Comparison of ENCODE assay signal across 8 cellular contexts in genomic region chr6:79544299-79544927, GRCh38. TPM values are rescaled to one million over a fixed set of nuclear protein-coding genes. Genes with fewer than 3 reads are reported as not detected.
A peak's percentile ranks its signal among the peaks of the same experiment; 100 is the strongest.
DNase-seq lines count a peak whose midpoint lies in the region; ATAC-seq, FAIRE-seq and TF ChIP-seq lines count a peak whose summit lies in the region.

No MANE protein-coding gene starts in this region.

- SMC1A ChIA-PET in GM12878 (lab: Charles Lee; ENCODE audit: uncharacterized antibody, unreplicated experiment), result interaction anchor here (0.7 to 1.9 kb wide), 17 partner anchors 8 to 702 kb away, joined by 3 to 12 read pairs (median 4); partner anchors contain the start of gene LCA5

- no peaks in the 10 kb centered on the region for H3K9me3 ChIP-seq in GM12878 (replicated peaks; ENCODE audit: control insufficient read depth, insufficient read depth, low read length)

- RAD21 ChIA-PET in GM12878 (lab: Charles Lee; ENCODE audit: unreplicated experiment), result interaction anchor here (0.6 to 1.8 kb wide), 8 partner anchors 9 to 675 kb away, joined by 3 to 8 read pairs (median 4); no protein-coding TSS in a partner anchor

- H3K4me2 ChIP-seq in GM12878 (ENCODE audit: control insufficient read depth, insufficient read depth) (peak overlapping the region; percentile 82), mesendoderm (ENCODE audit: low read length) (no peak overlapping the region)

- no peaks in the 10 kb centered on the region for H3K9me3 Mint-ChIP-seq in CD14-positive monocyte

- H3K4me3 ChIP-seq in GM12878 (peak overlapping the region; percentile 28), mesendoderm (ENCODE audit: low read length) (no peak overlapping the region)

- H4K8ac ChIP-seq in mesendoderm (ENCODE audit: low read depth, low read length), result no peak overlapping the region

- intact Hi-C loops in CD14-positive monocyte (cut with micrococcal nuclease), result no loop called here
- intact Hi-C loops in GM12878 (cut with micrococcal nuclease; ENCODE audit: unreplicated experiment), result loop anchor here (10.0 kb wide), 1 partner anchor 680 kb away; the partner anchor contains the start of gene IRAK1BP1

- H4K20me1 ChIP-seq in GM12878 (ENCODE audit: control insufficient read depth, insufficient read depth), result no peaks in the 10 kb centered on the region

- no peaks in the 10 kb centered on the region for H3K36me3 ChIP-seq in GM12878 (ENCODE audit: control insufficient read depth in 2 of 2, insufficient read depth in 2 of 2, low read length in 1 of 2)
- H3K36me3 ChIP-seq in mesendoderm (ENCODE audit: control insufficient read depth, insufficient read depth, low read length), result no peaks in the 10 kb centered on the region

- BruUV-seq in GM12878 (replicated peaks; lab: Mats Ljungman, UMichigan), result TSS peak; percentile 94

- H3K27me3 Mint-ChIP-seq in CD14-positive monocyte (ENCODE audit: low read depth in 3 of 3), result no peaks in the 10 kb centered on the region

- H2BK15ac ChIP-seq in mesendoderm (replicated peaks; ENCODE audit: low read depth), result peak overlapping the region; percentile 27

- H2AK5ac ChIP-seq in mesendoderm (ENCODE audit: low read length), result no peak overlapping the region

- no peak for TF ChIP-seq RAD21 in GM12878 (IDR thresholded peaks at IDR 0.05; ENCODE audit: insufficient read depth, low read depth, low read length)

- no peak overlapping the region for H3K4me3 Mint-ChIP-seq in CD14-positive monocyte

- H2AFZ ChIP-seq in GM12878 (ENCODE audit: control insufficient read depth, low read depth, low read length), result peak overlapping the region; percentile 66; the same call in 1 of the 2 replicates

- H2BK120ac ChIP-seq in mesendoderm (ENCODE audit: low read depth, low read length), result no peak overlapping the region

- no peak overlapping the region for H4K5ac ChIP-seq in mesendoderm (ENCODE audit: low read length)

- 41% methylated on average over 2 of the region's 2 CpGs for WGBS in GM12878 (ENCODE audit: insufficient coverage, insufficient replicate concordance, low lambda C conversion rate, missing lambda C conversion rate)
- WGBS in mesendoderm (ENCODE audit: extremely low coverage, insufficient coverage, low lambda C conversion rate), result no CpG with 5 or more reads among the region's 2 CpGs

- H2BK5ac ChIP-seq in mesendoderm (ENCODE audit: low read length), result no peak overlapping the region

- POLR2A ChIA-PET in GM12878 (lab: Charles Lee), result interaction anchor here (1.3 kb wide), 1 partner anchor 7 kb away, joined by 4 read pairs; the partner anchor contains the start of gene LCA5

- H3K79me2 ChIP-seq in GM12878 (ENCODE audit: control insufficient read depth, insufficient read depth, low read length), result no peaks in the 10 kb centered on the region
- H3K79me2 ChIP-seq in mesendoderm (ENCODE audit: control insufficient read depth, insufficient read depth, low read length), result no peaks in the 10 kb centered on the region

- TF ChIP-seq CTCF in CD14-positive monocyte (IDR thresholded peaks at IDR 0.05), result no peak
- TF ChIP-seq CTCF in GM12878 (IDR thresholded peaks at IDR 0.05 in 2 of 3, conservative IDR thresholded peaks at IDR 0.05 in 1 of 3; ENCODE audit: control insufficient read depth in 2 of 3, extremely low read depth in 1 of 3, insufficient read depth in 1 of 3, low read depth in 3 of 3, low read length in 3 of 3), result no peak

- H3K9ac ChIP-seq in GM12878 (ENCODE audit: control insufficient read depth, insufficient read depth, low read length), result peak overlapping the region; percentile 7; the same call in 1 of the 2 replicates
- H3K9ac ChIP-seq in mesendoderm (ENCODE audit: low read length), result no peak overlapping the region

- in situ Hi-C loops in GM12878 (cut with MboI), result no loop called here

- no peaks in the 10 kb centered on the region for H3K27me3 ChIP-seq in GM12878 (replicated peaks in 1 of 2; ENCODE audit: control insufficient read depth in 2 of 2, insufficient read depth in 2 of 2, low read length in 1 of 2)
- no peaks in the 10 kb centered on the region for H3K27me3 ChIP-seq in mesendoderm (ENCODE audit: insufficient read depth, low read length, poor library complexity)

- no peak overlapping the region for H3K23ac ChIP-seq in mesendoderm (ENCODE audit: low read length)

- peak; percentile 94 for FAIRE-seq in GM12878 (lab: Jason Lieb, UNC)

- no peak; a peak in 2 of 4 replicates for TF ChIP-seq EP300 in GM12878 (IDR thresholded peaks at IDR 0.05; ENCODE audit: borderline replicate concordance in 1 of 2, control insufficient read depth in 1 of 2, low read depth in 2 of 2, low read length in 2 of 2)

- no peak for DNase-seq in CD14-positive monocyte (ENCODE audit: low spot score)
- peak; percentile 44 for DNase-seq in GM12878 (ENCODE audit: low read depth, low spot score)
- peak; percentile 35 for DNase-seq in mesendoderm
- DNase-seq in left lobe of liver (ENCODE audit: low spot score), result no peak
- no peak for DNase-seq in GM03348 (ENCODE audit: low spot score)
- no peak for DNase-seq in NCI-H1048 (lab: John Stamatoyannopoulos, UW)

- ATAC-seq in GM19455 (IDR thresholded peaks at IDR 0.05; ENCODE audit: unreplicated experiment), result peak; percentile 57
- ATAC-seq in HG03432 (IDR thresholded peaks at IDR 0.05; ENCODE audit: unreplicated experiment), result peak; percentile 66
- ATAC-seq in GM12878, result peak; percentile 82
- no peak for ATAC-seq in left lobe of liver

- no peak for TF ChIP-seq POLR2A in GM12878 (IDR thresholded peaks at IDR 0.05; ENCODE audit: low read depth, low read length)

- H3K27ac ChIP-seq in GM12878 (ENCODE audit: control insufficient read depth, insufficient read depth), result peak overlapping the region; percentile 75
- peak overlapping the region; percentile 36 for H3K27ac ChIP-seq in mesendoderm (ENCODE audit: low read depth, low read length)

- peak overlapping the region in 6 of 7 donors; percentile 60 to 79 (median 72) for H3K27ac Mint-ChIP-seq in CD14-positive monocyte

- peaks cover 16% of the 10 kb centered on the region for H3K4me1 Mint-ChIP-seq in CD14-positive monocyte

- CTCF ChIA-PET in GM12878 (lab: Yijun Ruan, JAX), result interaction anchor here (0.6 to 2.6 kb wide), 8 partner anchors 9 to 387 kb away, joined by 3 to 15 read pairs (median 3); partner anchors contain the start of gene LCA5

- H3K4me1 ChIP-seq in GM12878 (ENCODE audit: control insufficient read depth, insufficient read depth, low read length), result peaks cover 21% of the 10 kb centered on the region
- H3K4me1 ChIP-seq in mesendoderm (ENCODE audit: control insufficient read depth, low read depth, low read length), result peaks cover 5% of the 10 kb centered on the region

- H3K18ac ChIP-seq in mesendoderm (ENCODE audit: low read length), result peak overlapping the region; percentile 84

- H3K56ac ChIP-seq in mesendoderm (ENCODE audit: low read length), result no peak overlapping the region

- no peaks in the 10 kb centered on the region for H3K36me3 Mint-ChIP-seq in CD14-positive monocyte

- no peaks in the 10 kb centered on the region for H3K79me1 ChIP-seq in mesendoderm (ENCODE audit: low read length)

- peak overlapping the region; percentile 55 for H3K4ac ChIP-seq in mesendoderm (ENCODE audit: low read depth, low read length)

TF ChIP-seq in GM12878, 131 proteins besides CTCF, POLR2A, EP300 and RAD21 (continues in another document):
- TF ChIP-seq IKZF1 (conservative IDR thresholded peaks at IDR 0.05), result peak; percentile 15; the same call in 1 of the 2 replicates
- 0 out of 2 replicates have a peak, but pooled peaks have one; percentile 34 for TF ChIP-seq BCL11A (IDR thresholded peaks at IDR 0.05; ENCODE audit: low read depth, low read length)
- no peak for TF ChIP-seq SUZ12 (IDR thresholded peaks at IDR 0.05; ENCODE audit: unreplicated experiment)
- TF ChIP-seq GATAD2B (conservative IDR thresholded peaks at IDR 0.05; ENCODE audit: low read depth), result 0 out of 2 replicates have a peak, but pooled peaks have one; percentile 30
- peak; percentile 46 for TF ChIP-seq PML (IDR thresholded peaks at IDR 0.05; ENCODE audit: low read length)
- no peak for TF ChIP-seq RBBP5 (conservative IDR thresholded peaks at IDR 0.05)
- TF ChIP-seq CBFB (IDR thresholded peaks at IDR 0.05; ENCODE audit: low read depth), result peak; percentile 52; the same call in 1 of the 2 replicates
- TF ChIP-seq NR2C1 (IDR thresholded peaks at IDR 0.05), result no peak
- TF ChIP-seq MEF2A (IDR thresholded peaks at IDR 0.05; ENCODE audit: insufficient read depth, low read depth, low read length), result peak; percentile 71
- TF ChIP-seq TCF12 (IDR thresholded peaks at IDR 0.05; ENCODE audit: low read depth, low read length), result peak; percentile 67; the same call in 1 of the 2 replicates
- TF ChIP-seq MEF2B (IDR thresholded peaks at IDR 0.05; ENCODE audit: partially characterized antibody, poor library complexity, severe bottlenecking), result peak; percentile 62
- TF ChIP-seq STAT3 (IDR thresholded peaks at IDR 0.05; ENCODE audit: low read depth, low read length), result no peak
- peak; percentile 60; the same call in 1 of the 2 replicates for TF ChIP-seq EED (IDR thresholded peaks at IDR 0.05; ENCODE audit: low read depth)
- TF ChIP-seq HCFC1 (IDR thresholded peaks at IDR 0.05; ENCODE audit: low read length), result no peak
- TF ChIP-seq MTA2 (IDR thresholded peaks at IDR 0.05; ENCODE audit: low read depth), result peak; percentile 55; the same call in 1 of the 2 replicates
- TF ChIP-seq SMARCA5 (IDR thresholded peaks at IDR 0.05), result 0 out of 2 replicates have a peak, but pooled peaks have one; percentile 50

RNA-seq across cellular contexts. Expression of gene LCA5, which starts 7.2 kb away (rescaled TPM):
- under 1 TPM in 1 of 2 donors, not detected in 1; 0.08 TPM for polyA plus RNA-seq in CD14-positive monocyte
- total RNA-seq in GM12878 (2013; cell fraction: nucleolus; rRNA removed), result 2.0 and 2.1 TPM in 2 replicates
- total RNA-seq in GM12878 (2014; rRNA removed), result 0.28 and 0.33 TPM in 2 replicates
- 0.37 and 0.45 TPM in 2 replicates for total RNA-seq in GM12878 (2014; rRNA removed; fragmentation: Illumina TruSeq; extraction: Trizol)
- 0.26 and 0.27 TPM in 2 replicates for total RNA-seq in GM12878 (2021)
- polyA plus RNA-seq in GM12878 (2011; ENCODE audit: low read depth), result 0.14 TPM
- 0.30 and 0.58 TPM in 2 replicates for polyA plus RNA-seq in GM12878 (2011; rRNA removed)
- polyA plus RNA-seq in GM12878 (2011; cell fraction: cytosol; rRNA removed), result 0.05 and 0.07 TPM in 2 replicates
- 0.22 and 0.26 TPM in 2 replicates for polyA plus RNA-seq in GM12878 (2011; cell fraction: nucleus; rRNA removed)
- 0.39 and 0.55 TPM in 2 replicates for polyA plus RNA-seq in GM12878 (2012)
- 0.31 and 0.36 TPM in 2 replicates for polyA plus RNA-seq in GM12878 (2014; fragmentation: Illumina TruSeq; extraction: Trizol)
- under 1 TPM; 0.13 to 0.32 TPM for polyA plus RNA-seq in GM12878 (2014; fragmentation: Nextera tagmentation; extraction: Ambion mirVana)
- 0.16 and 0.20 TPM in 2 replicates for polyA plus RNA-seq in GM12878 (2014; rRNA removed)
- under 1 TPM; 0.21 TPM for polyA plus RNA-seq in GM12878 (2016; fragmentation: Nextera tagmentation; extraction: Ambion mirVana)
- 0.29 and 0.31 TPM in 2 replicates for polyA minus RNA-seq in GM12878 (2011; rRNA and poly(A)+ RNA removed)
- polyA minus RNA-seq in GM12878 (2011; cell fraction: cytosol; rRNA and poly(A)+ RNA removed), result 0.53 TPM in 1 of 2 replicates, not detected in the other
- 0.36 and 0.96 TPM in 2 replicates for polyA minus RNA-seq in GM12878 (2011; cell fraction: nucleus; rRNA and poly(A)+ RNA removed)
- polyA plus RNA-seq in mesendoderm (2013, experiment 1 of 2), result 1.4 TPM
- 1.8 TPM for polyA plus RNA-seq in mesendoderm (2013, experiment 2 of 2)
- 0.45 TPM for total RNA-seq in left lobe of liver

Comparison
In these comparisons a context has a peak if more than half of its experiments do, and no peak if none do; other contexts are left out.
1. DNase-seq: peak in GM12878 (single experiment) and mesendoderm (single experiment); none in CD14-positive monocyte (single experiment), left lobe of liver (single experiment), GM03348 (single experiment) and NCI-H1048 (single experiment).